ENCODE assay signal across 22 cellular contexts in the genomic region with DNA sequence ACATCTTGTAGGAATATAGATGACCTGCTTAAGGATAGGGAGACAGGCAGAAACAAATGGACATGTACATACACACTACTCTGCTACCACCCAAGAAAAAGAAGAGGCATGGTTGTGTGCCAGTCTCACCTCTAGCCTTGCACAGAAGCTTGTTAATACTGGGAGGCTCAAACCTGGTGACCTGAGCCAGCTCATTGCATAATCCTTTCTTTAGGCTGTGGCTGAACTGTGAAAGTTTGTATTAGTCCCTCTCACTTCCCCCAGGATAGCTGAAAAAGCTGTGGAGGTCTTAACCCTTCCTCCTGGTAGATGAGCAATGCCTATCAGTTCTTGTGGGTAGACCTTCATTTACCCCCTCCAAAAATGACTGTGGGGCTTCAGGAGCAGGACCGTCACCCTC. TPM values are rescaled to one million over a fixed set of nuclear protein-coding genes. Genes with fewer than 3 reads are reported as not detected.
"Had no signal": no experiment of that assay in that cellular context is flagged by ENCODE, and none has a peak within 500 bp of the region (broad histone marks: within the 10 kb centered on the region; RNA-seq: fewer than 3 reads in every experiment).

No MANE protein-coding gene starts in this region.

- H3K27me3 Mint-ChIP-seq: activated T-helper 17 cell treated with anti-CD3 and anti-CD28 coated beads, Interleukin-2, amount 50 U/mL, for 72 hours had no signal

- H3K9me3 Mint-ChIP-seq: activated CD4-positive, alpha-beta T cell treated with anti-CD3 and anti-CD28 coated beads, Interleukin-2, amount 10 ng/mL, durations not matched to agents 24 days and 14 days; activated CD8-positive, alpha-beta T cell treated with anti-CD3 and anti-CD28 coated beads for 36 hours; activated T-helper 17 cell treated with anti-CD3 and anti-CD28 coated beads, Interleukin-2, amount 50 U/mL, for 72 hours; brain; natural killer cell treated with Interleukin-12 subunit alpha and Interleukin-12 subunit beta and Interleukin-15 and Interleukin-18, amount 100 ng/mL, for 72 hours; T-cell had no signal

- H3K4me3 Mint-ChIP-seq: activated CD4-positive, alpha-beta T cell treated with anti-CD3 and anti-CD28 coated beads, Interleukin-2, amount 10 ng/mL, durations not matched to agents 24 days and 14 days; activated CD8-positive, alpha-beta T cell treated with anti-CD3 and anti-CD28 coated beads for 36 hours; activated T-helper 17 cell treated with anti-CD3 and anti-CD28 coated beads, Interleukin-2, amount 50 U/mL, for 72 hours; brain; natural killer cell treated with Interleukin-12 subunit alpha and Interleukin-12 subunit beta and Interleukin-15 and Interleukin-18, amount 100 ng/mL, for 72 hours; T-cell had no signal

- H3K36me3 ChIP-seq: lower lobe of right lung, neutrophil, thyroid gland had no signal

- H3K4me1 ChIP-seq: lower lobe of right lung, thyroid gland had no signal

- DNase-seq: activated CD4-positive, alpha-beta T cell treated with anti-CD3 and anti-CD28 coated beads, Interleukin-2, amount 10 ng/mL, durations not matched to agents 24 days and 14 days; activated CD8-positive, alpha-beta T cell treated with anti-CD3 and anti-CD28 coated beads for 36 hours; activated naive CD4-positive, alpha-beta T cell treated with Interleukin-2 at 50 U/mL for 16 hours; activated T-cell treated with anti-CD3 and anti-CD28 coated beads, Interleukin-2, amount 50 U/mL, for 1 hour; left colon; lower lobe of right lung; posterior cingulate gyrus; retina; stimulated activated CD4-positive, alpha-beta T cell treated with anti-CD3 and anti-CD28 coated beads, Interleukin-2, amount 100 ng/mL, for 24 hours; stimulated activated naive CD4-positive, alpha-beta T cell treated with Interleukin-2 at 50 U/mL for 16 hours; T-cell; T1000; thyroid gland had no signal

- H3K27ac ChIP-seq: coronary artery, lower lobe of right lung, neutrophil, thyroid gland had no signal

- ATAC-seq: activated CD8-positive, alpha-beta T cell treated with anti-CD3 and anti-CD28 coated beads for 36 hours; activated T-helper 17 cell treated with anti-CD3 and anti-CD28 coated beads, Interleukin-2, amount 50 U/mL, for 72 hours; left colon; lower lobe of right lung; natural killer cell treated with Interleukin-12 subunit alpha and Interleukin-12 subunit beta and Interleukin-15 and Interleukin-18, amount 100 ng/mL, for 72 hours; T-cell had no signal

- H3K4me3 ChIP-seq: coronary artery, lower lobe of right lung, thyroid gland had no signal

- H3K27me3 ChIP-seq: thyroid gland had no signal

- H3K36me3 Mint-ChIP-seq: brain; natural killer cell treated with Interleukin-12 subunit alpha and Interleukin-12 subunit beta and Interleukin-15 and Interleukin-18, amount 100 ng/mL, for 72 hours; T-cell had no signal

- H3K27ac Mint-ChIP-seq: activated CD4-positive, alpha-beta T cell treated with anti-CD3 and anti-CD28 coated beads, Interleukin-2, amount 10 ng/mL, durations not matched to agents 24 days and 14 days; activated CD8-positive, alpha-beta T cell treated with anti-CD3 and anti-CD28 coated beads for 36 hours; brain; natural killer cell treated with Interleukin-12 subunit alpha and Interleukin-12 subunit beta and Interleukin-15 and Interleukin-18, amount 100 ng/mL, for 72 hours; T-cell had no signal

- H3K9me3 ChIP-seq: lower lobe of right lung, neutrophil, thyroid gland had no signal

RNA-seq across cellular contexts. Expression of a gene that starts 28.7 kb away (rescaled TPM):
- total RNA-seq: activated CD4-positive, alpha-beta T cell treated with anti-CD3 and anti-CD28 coated beads, Interleukin-2, amount 10 ng/mL, durations not matched to agents 24 days and 14 days; activated CD8-positive, alpha-beta T cell treated with anti-CD3 and anti-CD28 coated beads for 36 hours; activated T-helper 17 cell treated with anti-CD3 and anti-CD28 coated beads, Interleukin-2, amount 50 U/mL, for 72 hours; glomerular endothelial cell; left colon; lower lobe of right lung; natural killer cell treated with Interleukin-12 subunit alpha and Interleukin-12 subunit beta and Interleukin-15 and Interleukin-18, amount 100 ng/mL, for 72 hours; subcutaneous adipose tissue; T-cell; ureter had no signal
- polyA plus RNA-seq: esophagus had no signal
